8 cellular contexts compared by ENCODE assay signal in genomic region chr6:136823128-136823660, GRCh38. TPM values are rescaled to one million over a fixed set of nuclear protein-coding genes. Genes with fewer than 3 reads are reported as not detected.
A peak's percentile ranks its signal among the peaks of the same experiment; 100 is the strongest.
DNase-seq lines count a peak whose midpoint lies in the region; ATAC-seq and TF ChIP-seq lines count a peak whose summit lies in the region.

No MANE protein-coding gene starts in this region.

- H2BK5ac ChIP-seq in mesenchymal stem cell (ENCODE audit: low read depth, low read length, poor library complexity, severe bottlenecking) = no peak overlapping the region

- H3K79me1 ChIP-seq in mesenchymal stem cell (replicated peaks; ENCODE audit: low read length, poor library complexity, severe bottlenecking) = peaks cover 9% of the 10 kb centered on the region

- H3K14ac ChIP-seq in mesenchymal stem cell (ENCODE audit: low read length in 2 of 2) = peak overlapping the region in 1 of 2 experiments; percentile 82

- peak overlapping the region; percentile 93 for H3K9ac ChIP-seq in mesenchymal stem cell (ENCODE audit: low read length)

- H3K4me2 ChIP-seq in mesenchymal stem cell (ENCODE audit: low read length, poor library complexity, severe bottlenecking) = peak overlapping the region; percentile 82

- ATAC-seq in aorta (ENCODE audit: low FRiP score) (peak; percentile 12), GM18519 (IDR thresholded peaks at IDR 0.05; ENCODE audit: low FRiP score, unreplicated experiment) (no peak), HG02642 (IDR thresholded peaks at IDR 0.05; ENCODE audit: poor library complexity, unreplicated experiment) (no peak)

- H3K4ac ChIP-seq in mesenchymal stem cell (ENCODE audit: low read depth in 1 of 2, low read length in 2 of 2) = peak overlapping the region; percentile 57 to 65

- peak overlapping the region; percentile 86 for H2AFZ ChIP-seq in mesenchymal stem cell (ENCODE audit: low read depth, low read length)

- peak overlapping the region in 1 of 2 experiments; percentile 39 for H2BK12ac ChIP-seq in mesenchymal stem cell (ENCODE audit: low read length in 2 of 2)

- intact Hi-C loops in aorta (cut with DNase I) = loop anchor here (2.0 to 10.0 kb wide), 2 partner anchors 30 to 392 kb away; partner anchors contain the start of genes IFNGR1 (in 1 of the 2) and MAP3K5 (in 1 of the 2)

- peak overlapping the region; percentile 23 for H2AK5ac ChIP-seq in mesenchymal stem cell (ENCODE audit: low read length, severe bottlenecking)

- H3K4me3 ChIP-seq in brain microvascular endothelial cell (ENCODE audit: low read depth, low read length) = peak overlapping the region; percentile 78
- peak overlapping the region; percentile 96 for H3K4me3 ChIP-seq in mesenchymal stem cell (ENCODE audit: insufficient read depth in 1 of 2, low read depth in 1 of 2, low read length in 2 of 2)
- peak overlapping the region; percentile 43 to 51 for H3K4me3 ChIP-seq in aorta (ENCODE audit: low read length in 2 of 2)

- peak overlapping the region; percentile 100 for H4K8ac ChIP-seq in mesenchymal stem cell (ENCODE audit: low read length)

- H3K27me3 ChIP-seq in brain microvascular endothelial cell (replicated peaks) (no peaks in the 10 kb centered on the region), mesenchymal stem cell (ENCODE audit: control insufficient read depth in 1 of 2, insufficient read depth in 1 of 2, low read length in 2 of 2) (no peaks in the 10 kb centered on the region), aorta (ENCODE audit: control insufficient read depth in 1 of 2, insufficient read depth in 2 of 2, low read length in 1 of 2) (no peaks in the 10 kb centered on the region)

- H3K18ac ChIP-seq in mesenchymal stem cell (ENCODE audit: low read depth in 1 of 2, low read length in 2 of 2) = peak overlapping the region; percentile 99

- in situ Hi-C loops in brain microvascular endothelial cell (cut with HindIII; ENCODE audit: low pct_ligation_motif_present, low sequenced_read_pairs) = no loop called here

- peaks cover 7% of the 10 kb centered on the region for H3K4me1 ChIP-seq in mesenchymal stem cell (ENCODE audit: control insufficient read depth, insufficient read depth, low read depth, low read length)
- H3K4me1 ChIP-seq in aorta (ENCODE audit: control insufficient read depth in 1 of 2, insufficient read depth in 2 of 2, low read length in 2 of 2) = no peaks in the 10 kb centered on the region

- H4K91ac ChIP-seq in mesenchymal stem cell (ENCODE audit: low read length) = peak overlapping the region; percentile 99

- H3K27ac ChIP-seq in brain microvascular endothelial cell (peak overlapping the region; percentile 88), mesenchymal stem cell (ENCODE audit: low read length, poor library complexity, severe bottlenecking) (no peak overlapping the region), aorta (ENCODE audit: low read depth in 1 of 2, low read length in 2 of 2) (peak overlapping the region in 1 of 2 donors; percentile 69)

- WGBS in mesenchymal stem cell = 92% methylated on average over 29 of the region's 31 CpGs
- 47 to 50% methylated on average over 31 of the region's 31 CpGs for WGBS in aorta, 2 donors

- H2BK120ac ChIP-seq in mesenchymal stem cell (ENCODE audit: low read depth, low read length) = peak overlapping the region; percentile 66

- TF ChIP-seq CTCF in brain microvascular endothelial cell (IDR thresholded peaks at IDR 0.05; ENCODE audit: low read depth, low read length, missing control alignments) = no peak

- H2BK15ac ChIP-seq in mesenchymal stem cell (ENCODE audit: low read depth, poor library complexity, severe bottlenecking) = peak overlapping the region; percentile 74

- H3K36me3 ChIP-seq in brain microvascular endothelial cell (replicated peaks) (peaks cover 5% of the 10 kb centered on the region), mesenchymal stem cell (ENCODE audit: control insufficient read depth in 1 of 2, insufficient read depth in 2 of 2, low read depth in 1 of 2, low read length in 2 of 2) (peaks cover 0 to 17% of the 10 kb centered on the region in 2 experiments), aorta (ENCODE audit: control insufficient read depth in 1 of 2, insufficient read depth in 2 of 2, low read length in 1 of 2) (peaks cover 0 to 4% of the 10 kb centered on the region in 2 donors)

- no peak overlapping the region for H3K23ac ChIP-seq in mesenchymal stem cell (ENCODE audit: low read length in 2 of 2)

- H3K9me3 ChIP-seq in mesenchymal stem cell (ENCODE audit: control insufficient read depth, low read length) = no peaks in the 10 kb centered on the region
- no peaks in the 10 kb centered on the region for H3K9me3 ChIP-seq in aorta (ENCODE audit: control insufficient read depth, low read length)

- DNase-seq in stimulated activated CD4-positive, alpha-beta T cell treated with anti-CD3 and anti-CD28 coated beads, Interleukin-15, amount 100 ng/mL, for 24 hours = peak; percentile 15
- DNase-seq in stimulated activated CD4-positive, alpha-beta T cell treated with anti-CD3 and anti-CD28 coated beads, Interleukin-4, amount 100 ng/mL, for 1 hour = no peak
- no peak for DNase-seq in brain microvascular endothelial cell
- no peak for DNase-seq in mesenchymal stem cell
- no peak for DNase-seq in aorta
- no peak for DNase-seq in NCI-H187 (lab: John Stamatoyannopoulos, UW)

RNA-seq across cellular contexts. Expression of gene PEX7, which starts 0.8 kb away (rescaled TPM):
- 6.2 TPM for polyA plus RNA-seq in mesenchymal stem cell (2013, experiment 1 of 2)
- 5.8 TPM for polyA plus RNA-seq in mesenchymal stem cell (2013, experiment 2 of 2)
- 1 to 10 TPM; 4.2 to 5.5 TPM for total RNA-seq in aorta
- 1 to 10 TPM; 4.9 to 5.8 TPM for polyA plus RNA-seq in aorta

RNA-seq across cellular contexts. Expression of gene MAP3K5, which starts 30.9 kb away (rescaled TPM):
- polyA plus RNA-seq in mesenchymal stem cell (2013, experiment 1 of 2) = 9.8 TPM
- polyA plus RNA-seq in mesenchymal stem cell (2013, experiment 2 of 2) = 10.1 TPM
- total RNA-seq in aorta = 10 to 100 TPM; 37.6 to 48.4 TPM
- 10 to 100 TPM; 16.2 to 33.7 TPM for polyA plus RNA-seq in aorta
